In genomic region chr5:177351392-177352329, GRCh38 we compare ENCODE assay signal across 1 cellular context.
TF ChIP-seq lines count a peak whose summit lies in the region.

LMAN2 (minus strand) TSS chr5:177351668; CDS start chr5:177351647, 21 bp downstream.

TF ChIP-seq in HepG2, 621 proteins besides CTCF, POLR2A, EP300 and RAD21 (continued from another document and continues in another):
- TF ChIP-seq GMEB2 (CRISPR knock-in tag; IDR thresholded peaks at IDR 0.05; ENCODE audit: low read depth) (peak; percentile 78; the same call in 1 of the 2 replicates), NFKBIZ (CRISPR knock-in tag; IDR thresholded peaks at IDR 0.05) (no peak), KDM6A (CRISPR knock-in tag; IDR thresholded peaks at IDR 0.05; ENCODE audit: low read depth) (no peak), ZNF20 (CRISPR knock-in tag; IDR thresholded peaks at IDR 0.05) (no peak), RXRA (CRISPR knock-in tag; IDR thresholded peaks at IDR 0.05) (no peak), SP140L (CRISPR knock-in tag; IDR thresholded peaks at IDR 0.05; ENCODE audit: borderline replicate concordance) (no peak), NFYB (CRISPR knock-in tag; IDR thresholded peaks at IDR 0.05) (peak; percentile 100), MLXIP (CRISPR knock-in tag; IDR thresholded peaks at IDR 0.05; ENCODE audit: borderline replicate concordance) (no peak), MIXL1 (CRISPR knock-in tag; IDR thresholded peaks at IDR 0.05) (no peak), ZNF24 (IDR thresholded peaks at IDR 0.05) (0 out of 2 replicates have a peak, but pooled peaks have one; percentile 14), ZNF563 (CRISPR knock-in tag; IDR thresholded peaks at IDR 0.05) (no peak), SATB2 (CRISPR knock-in tag; IDR thresholded peaks at IDR 0.05) (no peak), PRPF4 (IDR thresholded peaks at IDR 0.05; ENCODE audit: low read depth, low read length, poor library complexity, severe bottlenecking) (peak; percentile 87), ZNF724P (CRISPR knock-in tag; IDR thresholded peaks at IDR 0.05; ENCODE audit: borderline replicate concordance) (peak; percentile 84; the same call in 1 of the 2 replicates), ZNF17 (CRISPR knock-in tag; IDR thresholded peaks at IDR 0.05) (no peak), ZFP1 (CRISPR knock-in tag; IDR thresholded peaks at IDR 0.05) (0 out of 2 replicates have a peak, but pooled peaks have one; percentile 55), CHCHD3 (CRISPR knock-in tag; IDR thresholded peaks at IDR 0.05) (0 out of 2 replicates have a peak, but pooled peaks have one; percentile 57), ZNF792 (CRISPR knock-in tag; IDR thresholded peaks at IDR 0.05) (0 out of 2 replicates have a peak, but pooled peaks have one; percentile 23), ARID2 (CRISPR knock-in tag; IDR thresholded peaks at IDR 0.05; ENCODE audit: borderline replicate concordance) (no peak), NFIB (CRISPR knock-in tag; IDR thresholded peaks at IDR 0.05; ENCODE audit: borderline replicate concordance) (no peak), CSRNP1 (CRISPR knock-in tag; IDR thresholded peaks at IDR 0.05) (no peak; the same call in 1 of the 2 replicates), MATR3 (CRISPR knock-in tag; IDR thresholded peaks at IDR 0.05) (no peak), ZNF780A (CRISPR knock-in tag; IDR thresholded peaks at IDR 0.05) (no peak), ZNF772 (CRISPR knock-in tag; IDR thresholded peaks at IDR 0.05) (peak; percentile 53; the same call in 1 of the 2 replicates), ZSCAN12 (CRISPR knock-in tag; IDR thresholded peaks at IDR 0.05) (no peak), MIER3 (CRISPR knock-in tag; IDR thresholded peaks at IDR 0.05; ENCODE audit: borderline replicate concordance) (no peak; the same call in 1 of the 2 replicates), ZFP36 (IDR thresholded peaks at IDR 0.05; ENCODE audit: borderline replicate concordance, low read depth, low read length, partially characterized antibody) (no peak), ZBTB26 (CRISPR knock-in tag; IDR thresholded peaks at IDR 0.05; ENCODE audit: borderline replicate concordance) (0 out of 2 replicates have a peak, but pooled peaks have one; percentile 49), ZBTB8A (CRISPR knock-in tag; IDR thresholded peaks at IDR 0.05; ENCODE audit: borderline replicate concordance, low read depth) (no peak), LCORL (IDR thresholded peaks at IDR 0.05) (no peak), LCORL (CRISPR knock-in tag; IDR thresholded peaks at IDR 0.05) (peak; percentile 53; the same call in 1 of the 2 replicates), PAWR (CRISPR knock-in tag; IDR thresholded peaks at IDR 0.05; ENCODE audit: borderline replicate concordance) (no peak), ZNF572 (CRISPR knock-in tag; IDR thresholded peaks at IDR 0.05) (peak; percentile 88; the same call in 1 of the 2 replicates), ZNF790 (CRISPR knock-in tag; IDR thresholded peaks at IDR 0.05; ENCODE audit: borderline replicate concordance) (no peak), ZNF446 (CRISPR knock-in tag; IDR thresholded peaks at IDR 0.05) (no peak), GFI1 (CRISPR knock-in tag; IDR thresholded peaks at IDR 0.05; ENCODE audit: borderline replicate concordance) (peak; percentile 18; the same call in 1 of the 2 replicates), ATF7 (IDR thresholded peaks at IDR 0.05) (no peak), ATF7 (CRISPR knock-in tag; IDR thresholded peaks at IDR 0.05) (no peak), ZBTB49 (CRISPR knock-in tag; IDR thresholded peaks at IDR 0.05; ENCODE audit: borderline replicate concordance) (no peak), HDAC2 (CRISPR knock-in tag; IDR thresholded peaks at IDR 0.05) (peak; percentile 50; the same call in 1 of the 2 replicates), MIER2 (CRISPR knock-in tag; IDR thresholded peaks at IDR 0.05) (no peak), IRX3 (CRISPR knock-in tag; IDR thresholded peaks at IDR 0.05; ENCODE audit: borderline replicate concordance, low read depth) (peak; percentile 33; the same call in 1 of the 2 replicates), POLR2AphosphoS2 (IDR thresholded peaks at IDR 0.05; ENCODE audit: low read depth, low read length) (no peak), YEATS4 (CRISPR knock-in tag; IDR thresholded peaks at IDR 0.05; ENCODE audit: borderline replicate concordance) (peak; percentile 79; the same call in 1 of the 2 replicates), ZBTB42 (CRISPR knock-in tag; IDR thresholded peaks at IDR 0.05) (no peak), CCDC6 (CRISPR knock-in tag; IDR thresholded peaks at IDR 0.05) (no peak), IKZF1 (IDR thresholded peaks at IDR 0.05) (no peak), ZNF430 (CRISPR knock-in tag; IDR thresholded peaks at IDR 0.05) (peak; percentile 68; the same call in 1 of the 2 replicates), KLF16 (CRISPR knock-in tag; IDR thresholded peaks at IDR 0.05) (peak in 1 of 2 experiments; percentile 74; a peak in 2 of 4 replicates), SRSF9 (IDR thresholded peaks at IDR 0.05; ENCODE audit: borderline replicate concordance, insufficient read depth, low read depth, low read length, poor library complexity, severe bottlenecking) (no peak), EZH2 (conservative IDR thresholded peaks at IDR 0.05; ENCODE audit: low read depth, low read length) (no peak), NR3C1 (CRISPR knock-in tag; IDR thresholded peaks at IDR 0.05) (no peak), POGZ (CRISPR knock-in tag; IDR thresholded peaks at IDR 0.05) (0 out of 2 replicates have a peak, but pooled peaks have one; percentile 30), ZNF234 (CRISPR knock-in tag; conservative IDR thresholded peaks at IDR 0.05) (peak; percentile 47; the same call in 1 of the 2 replicates), HNF4A (CRISPR knock-in tag; IDR thresholded peaks at IDR 0.05) (no peak), SUZ12 (IDR thresholded peaks at IDR 0.05; ENCODE audit: low read depth, low read length) (peak; percentile 64), RBFOX2 (IDR thresholded peaks at IDR 0.05; ENCODE audit: low read depth, low read length) (peak; percentile 75), CHD2 (IDR thresholded peaks at IDR 0.05; ENCODE audit: low read depth, low read length) (peak; percentile 75; the same call in 1 of the 2 replicates), ZNF276 (CRISPR knock-in tag; IDR thresholded peaks at IDR 0.05; ENCODE audit: low read depth) (no peak), ZEB1 (IDR thresholded peaks at IDR 0.05; ENCODE audit: insufficient replicate concordance, low read depth) (no peak), ATRX (CRISPR knock-in tag; IDR thresholded peaks at IDR 0.05; ENCODE audit: borderline replicate concordance) (no peak), HMGXB4 (CRISPR knock-in tag; IDR thresholded peaks at IDR 0.05; ENCODE audit: borderline replicate concordance in 1 of 2, low read depth in 1 of 2) (peak; percentile 58 to 76; a peak in 2 of 4 replicates), ZNF510 (CRISPR knock-in tag; IDR thresholded peaks at IDR 0.05; ENCODE audit: low read depth) (0 out of 2 replicates have a peak, but pooled peaks have one; percentile 47), STAG1 (CRISPR knock-in tag; IDR thresholded peaks at IDR 0.05) (no peak), MXD1 (CRISPR knock-in tag; IDR thresholded peaks at IDR 0.05) (no peak)
